8 cellular contexts compared by ENCODE assay signal in genomic region chr11:27362749-27363575, GRCh38. TPM values are rescaled to one million over a fixed set of nuclear protein-coding genes. Genes with fewer than 3 reads are reported as not detected.
DNase-seq lines count a peak whose midpoint lies in the region; ATAC-seq and TF ChIP-seq lines count a peak whose summit lies in the region.

TSS of gene CCDC34 (minus strand) at chr11:27363215. CDS start at chr11:27363194, 21 bp downstream.

- ATAC-seq in GM21737 (IDR thresholded peaks at IDR 0.05; ENCODE audit: unreplicated experiment): peak; percentile 100

- H3K9me3 ChIP-seq in esophagus (ENCODE audit: control insufficient read depth in 2 of 2, insufficient read depth in 1 of 2, low read depth in 1 of 2, low read length in 1 of 2) (no peaks in the 10 kb centered on the region), muscle layer of colon (ENCODE audit: low read length) (no peaks in the 10 kb centered on the region)

- H3K9ac ChIP-seq in muscle layer of colon (ENCODE audit: low read length): peak within 1 kb of the TSS; percentile 15

- peaks cover 27% of the 10 kb centered on the region for H3K4me1 Mint-ChIP-seq in activated T-cell treated with anti-CD3 and anti-CD28 coated beads, Interleukin-2, amount 50 U/mL, for 24 hours (ENCODE audit: low read depth)

- no peaks in the 10 kb centered on the region for H3K27me3 Mint-ChIP-seq in activated T-cell treated with anti-CD3 and anti-CD28 coated beads, Interleukin-2, amount 50 U/mL, for 24 hours

- DNase-seq in DMS79 (lab: John Stamatoyannopoulos, UW) (peak; percentile 81), KBM-7 (peak; percentile 94)
- peak; percentile 90 for DNase-seq in activated T-cell treated with anti-CD3 and anti-CD28 coated beads, Interleukin-2, amount 50 U/mL, for 24 hours
- peak; percentile 89 for DNase-seq in stimulated activated CD8-positive, alpha-beta memory T cell treated with anti-CD3 and anti-CD28 coated beads, Interleukin-4, amount 100 ng/mL, for 48 hours

- in situ Hi-C loops in KBM-7 (cut with MboI; ENCODE audit: low pct_unique_long_range_greater_than_20kb, low sequenced_read_pairs): no loop called here

- 0 to 1% methylated on average over 56 to 57 of the region's 57 CpGs for WGBS in esophagus, 2 donors

- peak within 1 kb of the TSS; percentile 64 to 84 for H3K4me3 ChIP-seq in esophagus (ENCODE audit: low read depth in 1 of 2, low read length in 2 of 2)
- peak within 1 kb of the TSS; percentile 52 to 90 for H3K4me3 ChIP-seq in muscle layer of colon (ENCODE audit: low read depth in 1 of 2, low read length in 2 of 2)

- peak within 1 kb of the TSS; percentile 34 to 53 for H3K27ac ChIP-seq in esophagus (ENCODE audit: low read depth in 2 of 2, low read length in 1 of 2)
- H3K27ac ChIP-seq in muscle layer of colon (ENCODE audit: low read depth, low read length): peak within 1 kb of the TSS; percentile 13

- H3K27me3 ChIP-seq in esophagus (ENCODE audit: control insufficient read depth in 1 of 2, insufficient read depth in 2 of 2, low read length in 2 of 2) (no peaks in the 10 kb centered on the region), muscle layer of colon (ENCODE audit: control insufficient read depth in 1 of 2, insufficient read depth in 2 of 2, low read length in 2 of 2) (no peaks in the 10 kb centered on the region)

- peaks cover 3% of the 10 kb centered on the region for H3K36me3 Mint-ChIP-seq in activated T-cell treated with anti-CD3 and anti-CD28 coated beads, Interleukin-2, amount 50 U/mL, for 24 hours (ENCODE audit: low read depth)

- H3K27ac Mint-ChIP-seq in activated T-cell treated with anti-CD3 and anti-CD28 coated beads, Interleukin-2, amount 50 U/mL, for 24 hours: peak within 1 kb of the TSS; percentile 82

- no peaks in the 10 kb centered on the region for H3K9me3 Mint-ChIP-seq in activated T-cell treated with anti-CD3 and anti-CD28 coated beads, Interleukin-2, amount 50 U/mL, for 24 hours

- peak within 1 kb of the TSS; percentile 87 for H3K4me3 Mint-ChIP-seq in activated T-cell treated with anti-CD3 and anti-CD28 coated beads, Interleukin-2, amount 50 U/mL, for 24 hours

- H3K36me3 ChIP-seq in esophagus (ENCODE audit: control insufficient read depth in 2 of 2, insufficient read depth in 2 of 2, low read length in 1 of 2) (peaks cover 2 to 4% of the 10 kb centered on the region in 2 donors), muscle layer of colon (ENCODE audit: insufficient read depth, low read length) (no peaks in the 10 kb centered on the region)

- H3K4me1 ChIP-seq in esophagus (ENCODE audit: control insufficient read depth in 2 of 2, insufficient read depth in 2 of 2, low read length in 1 of 2) (no peaks in the 10 kb centered on the region), muscle layer of colon (ENCODE audit: insufficient read depth, low read length) (peaks cover 12% of the 10 kb centered on the region)

TF ChIP-seq in PFSK-1, 5 proteins besides CTCF, POLR2A, EP300 and RAD21:
- TF ChIP-seq POLR2AphosphoS5 (IDR thresholded peaks at IDR 0.05; ENCODE audit: low read depth, low read length) (peak; percentile 82), TAF1 (IDR thresholded peaks at IDR 0.05; ENCODE audit: borderline replicate concordance, insufficient read depth, low read length) (0 out of 2 replicates have a peak, but pooled peaks have one; percentile 74), FOXP2 (optimal IDR thresholded peaks at IDR 0.05; ENCODE audit: borderline replicate concordance, extremely low read depth, extremely low read length, insufficient read depth) (peak; percentile 82), SIN3A (IDR thresholded peaks at IDR 0.05; ENCODE audit: borderline replicate concordance, insufficient read depth, low read length) (peak; percentile 96; the same call in 1 of the 2 replicates), REST (IDR thresholded peaks at IDR 0.05; ENCODE audit: insufficient read depth in 1 of 2, low read depth in 2 of 2, low read length in 2 of 2) (no peak)

RNA-seq across cellular contexts. Expression of gene CCDC34, which starts in this region (rescaled TPM):
- 14.9 TPM for polyA plus RNA-seq in PFSK-1 (2012; ENCODE audit: insufficient read length, low read depth)
- 1 to 10 TPM; 7.0 to 7.8 TPM for polyA plus RNA-seq in esophagus

Comparison
In these comparisons a context has a peak if more than half of its experiments do, and no peak if none do; other contexts are left out.
1. Peak in every context shown above with its lines: DNase-seq, ATAC-seq, H3K4me3 ChIP-seq and H3K27ac ChIP-seq.